In genomic region chr4:3661989-3662388, GRCh38 we compare ENCODE assay signal across 18 cellular contexts.
"Had no signal": no experiment of that assay in that cellular context is flagged by ENCODE, and none has a peak within 500 bp of the region (broad histone marks: within the 10 kb centered on the region; RNA-seq: fewer than 3 reads in every experiment).

No MANE protein-coding gene starts in this region.

- H3K9me3 ChIP-seq: neutrophil, psoas muscle, thoracic aorta, transverse colon had no signal

- H3K27ac ChIP-seq: coronary artery, foreskin keratinocyte, neutrophil, psoas muscle, sigmoid colon, skin epidermis, stomach, thoracic aorta, transverse colon had no signal

- DNase-seq: effector CD4-positive, alpha-beta T cell; endodermal cell; erythroblast; foreskin keratinocyte; immature natural killer cell; mesendoderm; naive B cell; psoas muscle; sigmoid colon; stimulated activated naive CD4-positive, alpha-beta T cell; stomach; substantia nigra; transverse colon had no signal

- H3K36me3 Mint-ChIP-seq: immature natural killer cell, naive B cell had no signal

- H3K36me3 ChIP-seq: neutrophil, sigmoid colon, stomach, thoracic aorta, transverse colon had no signal

- H3K4me1 ChIP-seq: foreskin keratinocyte, psoas muscle, sigmoid colon, stomach, transverse colon had no signal

- H3K4me1 Mint-ChIP-seq: endodermal cell, immature natural killer cell had no signal

- ATAC-seq: foreskin keratinocyte, psoas muscle had no signal

- H3K9me3 Mint-ChIP-seq: endodermal cell, immature natural killer cell had no signal

- H3K4me3 ChIP-seq: coronary artery, psoas muscle, sigmoid colon, skin epidermis, stomach, thoracic aorta, transverse colon had no signal

- H3K27ac Mint-ChIP-seq: endodermal cell, immature natural killer cell, naive B cell, nephron had no signal

- H3K4me3 Mint-ChIP-seq: endodermal cell, immature natural killer cell, naive B cell, nephron had no signal
